14 cellular contexts compared by ENCODE assay signal in the genomic region with DNA sequence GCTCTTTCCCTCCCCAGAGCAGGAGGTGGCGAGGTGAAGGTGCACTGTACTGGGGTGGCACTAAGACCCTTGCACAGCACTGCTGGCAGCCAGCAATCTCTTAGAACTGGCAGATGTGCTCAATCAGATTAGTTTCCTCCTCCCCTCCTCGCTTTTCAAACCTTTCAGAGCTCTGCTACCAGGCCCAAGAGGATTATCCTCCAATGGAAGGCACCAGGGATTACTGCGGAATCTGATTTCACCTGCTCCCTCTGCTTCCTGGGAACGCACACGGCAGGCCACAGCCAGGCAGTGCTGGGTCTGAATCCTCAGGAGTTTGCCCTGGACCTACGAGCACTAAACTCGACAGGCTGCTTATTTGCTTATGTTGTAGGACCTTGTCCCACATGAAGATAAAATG. TPM values are rescaled to one million over a fixed set of nuclear protein-coding genes. Genes with fewer than 3 reads are reported as not detected.
DNase-seq lines count a peak whose midpoint lies in the region; ATAC-seq and TF ChIP-seq lines count a peak whose summit lies in the region.
"Had no signal": no experiment of that assay in that cellular context is flagged by ENCODE, and none has a peak within 500 bp of the region (broad histone marks: within the 10 kb centered on the region; RNA-seq: fewer than 3 reads in every experiment).

No MANE protein-coding gene starts in this region.

- H3K27ac Mint-ChIP-seq in brain = peak overlapping the region in 4 of 5 experiments; percentile 29 to 96 (median 55)
- peak overlapping the region; percentile 5 for H3K27ac Mint-ChIP-seq in neural crest cell (ENCODE audit: unreplicated experiment)

- no peak overlapping the region for H3K4me3 ChIP-seq in lower lobe of right lung
- H3K4me3 ChIP-seq: coronary artery had no signal

- ATAC-seq in lower lobe of right lung (no peak), GM18498 (IDR thresholded peaks at IDR 0.05; ENCODE audit: unreplicated experiment) (no peak)
- ATAC-seq: activated T-cell treated with anti-CD3 and anti-CD28 coated beads, Interleukin-2, amount 50 U/mL, for 4 hours had no signal

- H3K4me1 ChIP-seq in lower lobe of right lung = peaks cover 16% of the 10 kb centered on the region

- H3K36me3 ChIP-seq in lower lobe of right lung = no peaks in the 10 kb centered on the region

- H3K36me3 Mint-ChIP-seq in brain (peaks cover 12% of the 10 kb centered on the region), neural crest cell (ENCODE audit: low read depth) (peaks cover 13% of the 10 kb centered on the region)

- intact Hi-C loops in lower lobe of right lung (cut with DNase I) = no loop called here

- no peaks in the 10 kb centered on the region for H3K27me3 ChIP-seq in lower lobe of right lung (ENCODE audit: low read depth)

- H3K9me3 ChIP-seq in lower lobe of right lung = no peaks in the 10 kb centered on the region

- H3K9me3 Mint-ChIP-seq in brain (no peaks in the 10 kb centered on the region), neural crest cell (no peaks in the 10 kb centered on the region)
- H3K9me3 Mint-ChIP-seq: activated T-cell treated with anti-CD3 and anti-CD28 coated beads, Interleukin-2, amount 50 U/mL, for 4 hours had no signal

- TF ChIP-seq CTCF in brain (conservative IDR thresholded peaks at IDR 0.05) = no peak
- no peak for TF ChIP-seq CTCF in neural crest cell (conservative IDR thresholded peaks at IDR 0.05)
- no peak for TF ChIP-seq CTCF in lower lobe of right lung (IDR thresholded peaks at IDR 0.05)

- H3K27me3 Mint-ChIP-seq in brain (peaks cover 3% of the 10 kb centered on the region), neural crest cell (ENCODE audit: low read depth) (no peaks in the 10 kb centered on the region)

- H3K27ac ChIP-seq in lower lobe of right lung = no peak overlapping the region
- H3K27ac ChIP-seq: coronary artery had no signal

- H3K4me1 Mint-ChIP-seq in brain = peaks cover 54% of the 10 kb centered on the region
- peaks cover 59% of the 10 kb centered on the region for H3K4me1 Mint-ChIP-seq in neural crest cell

- H3K4me3 Mint-ChIP-seq in brain = peak overlapping the region in 2 of 5 experiments; percentile 59 to 61
- no peak overlapping the region for H3K4me3 Mint-ChIP-seq in neural crest cell
- H3K4me3 Mint-ChIP-seq: activated T-cell treated with anti-CD3 and anti-CD28 coated beads, Interleukin-2, amount 50 U/mL, for 4 hours had no signal

- DNase-seq in D341Med (ENCODE audit: low spot score) = peak; percentile 84
- peak; percentile 24 for DNase-seq in NAMALWA (ENCODE audit: low spot score)
- DNase-seq in neural crest cell (ENCODE audit: low read depth, low spot score) = no peak
- no peak for DNase-seq in 8988T
- DNase-seq in effector CD8-positive, alpha-beta T cell (lab: John Stamatoyannopoulos, UW) = no peak
- no peak for DNase-seq in lower lobe of right lung
- DNase-seq: activated T-cell treated with anti-CD3 and anti-CD28 coated beads, Interleukin-2, amount 50 U/mL, for 4 hours had no signal

RNA-seq across cellular contexts. Expression of gene FABP6, which starts 32.8 kb away (rescaled TPM):
- polyA plus RNA-seq in brain (ENCODE audit: insufficient read depth, low read depth, low replicate concordance) = 7.7 TPM
- 1.3 and 1.5 TPM in 2 replicates for total RNA-seq in neural crest cell
- 4.9 TPM for total RNA-seq in lower lobe of right lung
- total RNA-seq: activated T-cell treated with anti-CD3 and anti-CD28 coated beads, Interleukin-2, amount 50 U/mL, for 4 hours; mesenteric fat pad; posterior vena cava had no signal
- polyA plus RNA-seq: adipose tissue, BJ had no signal

RNA-seq across cellular contexts. Expression of gene CCNJL, which starts 50.2 kb away (rescaled TPM):
- polyA plus RNA-seq in brain (ENCODE audit: insufficient read depth, low read depth, low replicate concordance) = 8.4 TPM
- 28.7 and 29.7 TPM in 2 replicates for total RNA-seq in neural crest cell
- 15.5 TPM for total RNA-seq in lower lobe of right lung

Comparison
In these comparisons a context has a peak if more than half of its experiments do, and no peak if none do; other contexts are left out.
1. DNase-seq: peak in D341Med (single experiment) and NAMALWA (single experiment); none in neural crest cell (single experiment), 8988T (single experiment), effector CD8-positive, alpha-beta T cell (single experiment) and lower lobe of right lung (single experiment).